ENCODE assay signal across 8 cellular contexts in genomic region chr10:102409604-102410426, GRCh38. TPM values are rescaled to one million over a fixed set of nuclear protein-coding genes. Genes with fewer than 3 reads are reported as not detected.
DNase-seq lines count a peak whose midpoint lies in the region; ATAC-seq and TF ChIP-seq lines count a peak whose summit lies in the region.

No MANE protein-coding gene starts in this region.

- H3K4me3 ChIP-seq in transverse colon = peak overlapping the region; percentile 31 to 65 (median 44)

- peaks cover 29% of the 10 kb centered on the region for H3K4me1 Mint-ChIP-seq in activated CD8-positive, alpha-beta memory T cell treated with anti-CD3 and anti-CD28 coated beads, Interleukin-2, amount 10 ng/mL, durations not matched to agents 7 days and 5 days
- H3K4me1 Mint-ChIP-seq in brain = peaks cover 73% of the 10 kb centered on the region

- no peaks in the 10 kb centered on the region for H3K9me3 Mint-ChIP-seq in activated CD8-positive, alpha-beta memory T cell treated with anti-CD3 and anti-CD28 coated beads, Interleukin-2, amount 10 ng/mL, durations not matched to agents 7 days and 5 days (ENCODE audit: low read depth)
- H3K9me3 Mint-ChIP-seq in brain = peaks cover 0 to 4% (median 0%) of the 10 kb centered on the region in 5 experiments

- TF ChIP-seq CTCF in brain (conservative IDR thresholded peaks at IDR 0.05) = no peak
- no peak for TF ChIP-seq CTCF in transverse colon (IDR thresholded peaks at IDR 0.05)

- no peak for TF ChIP-seq EP300 in transverse colon (IDR thresholded peaks at IDR 0.05; ENCODE audit: low read depth)

- H3K4me3 Mint-ChIP-seq in activated CD8-positive, alpha-beta memory T cell treated with anti-CD3 and anti-CD28 coated beads, Interleukin-2, amount 10 ng/mL, durations not matched to agents 7 days and 5 days = peak overlapping the region; percentile 42
- peak overlapping the region; percentile 81 to 89 (median 83) for H3K4me3 Mint-ChIP-seq in brain

- H3K27me3 ChIP-seq in transverse colon = peaks cover 63% of the 10 kb centered on the region

- intact Hi-C loops in transverse colon (cut with DNase I; ENCODE audit: low total_unique reads) = no loop called here

- no peaks in the 10 kb centered on the region for H3K9me3 ChIP-seq in transverse colon

- H3K36me3 ChIP-seq in transverse colon = no peaks in the 10 kb centered on the region

- no peak for TF ChIP-seq POLR2A in transverse colon (IDR thresholded peaks at IDR 0.05)

- peak overlapping the region; percentile 66 to 99 (median 90) for H3K27ac ChIP-seq in transverse colon

- 32 to 35% methylated on average over 6 to 18 of the region's 24 CpGs for WGBS in transverse colon (ENCODE audit: low coverage in 1 of 2), 2 donors

- no peak for DNase-seq in activated CD8-positive, alpha-beta memory T cell treated with anti-CD3 and anti-CD28 coated beads, Interleukin-2, amount 10 ng/mL, durations not matched to agents 7 days and 5 days
- no peak for DNase-seq in activated CD8-positive, alpha-beta memory T cell treated with anti-CD3 and anti-CD28 coated beads for 24 hours
- DNase-seq in iris pigment epithelial cell (ENCODE audit: low read depth) (peak; percentile 20), transverse colon (no peak), HT-29 (ENCODE audit: low spot score) (no peak), SKM-1 (lab: John Stamatoyannopoulos, UW; ENCODE audit: unreplicated experiment) (no peak)
- no peak for DNase-seq in stimulated activated CD4-positive, alpha-beta T cell treated with anti-CD3 and anti-CD28 coated beads, Interleukin-15, amount 100 ng/mL, for 24 hours

- peaks cover 6 to 21% (median 15%) of the 10 kb centered on the region in 4 donors for H3K4me1 ChIP-seq in transverse colon

- in situ Hi-C loops in transverse colon (cut with MboI; ENCODE audit: low pct_ligation_motif_present in 1 of 4, low pct_unique_long_range_greater_than_20kb in 1 of 4, low sequenced_read_pairs in 3 of 4) = no loop called here

- CTCF ChIA-PET in activated CD8-positive, alpha-beta memory T cell treated with anti-CD3 and anti-CD28 coated beads, Interleukin-2, amount 10 ng/mL, durations not matched to agents 7 days and 5 days (lab: Charles Lee) = interaction anchor here (0.6 to 5.6 kb wide), 9 partner anchors 10 to 291 kb away, joined by 3 to 37 read pairs (median 3); partner anchors contain the start of gene ACTR1A

- no peak for ATAC-seq in activated CD8-positive, alpha-beta memory T cell treated with anti-CD3 and anti-CD28 coated beads, Interleukin-2, amount 10 ng/mL, durations not matched to agents 7 days and 5 days

- no peaks in the 10 kb centered on the region for H3K36me3 Mint-ChIP-seq in activated CD8-positive, alpha-beta memory T cell treated with anti-CD3 and anti-CD28 coated beads, Interleukin-2, amount 10 ng/mL, durations not matched to agents 7 days and 5 days
- H3K36me3 Mint-ChIP-seq in brain = peaks cover 4% of the 10 kb centered on the region

- peak overlapping the region; percentile 21 for H3K27ac Mint-ChIP-seq in activated CD8-positive, alpha-beta memory T cell treated with anti-CD3 and anti-CD28 coated beads, Interleukin-2, amount 10 ng/mL, durations not matched to agents 7 days and 5 days
- H3K27ac Mint-ChIP-seq in brain = peak overlapping the region; percentile 78 to 93 (median 87)

- peaks cover 42% of the 10 kb centered on the region for H3K27me3 Mint-ChIP-seq in activated CD8-positive, alpha-beta memory T cell treated with anti-CD3 and anti-CD28 coated beads, Interleukin-2, amount 10 ng/mL, durations not matched to agents 7 days and 5 days
- peaks cover 10% of the 10 kb centered on the region for H3K27me3 Mint-ChIP-seq in brain

RNA-seq across cellular contexts. Expression of gene PSD, which starts 8.8 kb away (rescaled TPM):
- 1 to 10 TPM; 2.8 to 2.9 TPM for total RNA-seq in activated CD8-positive, alpha-beta memory T cell treated with anti-CD3 and anti-CD28 coated beads, Interleukin-2, amount 10 ng/mL, durations not matched to agents 7 days and 5 days
- 104 TPM for polyA plus RNA-seq in brain (ENCODE audit: insufficient read depth, low read depth, low replicate concordance)
- total RNA-seq in transverse colon = 10 to 100 TPM; 38.9 to 56.1 (median 49.4) TPM
- 0.18 and 0.47 TPM in 2 replicates for total RNA-seq in HT-29 (2014; rRNA removed; shearing (Covaris generic))

RNA-seq across cellular contexts. Expression of gene FBXL15, which starts 10.8 kb away (rescaled TPM):
- total RNA-seq in activated CD8-positive, alpha-beta memory T cell treated with anti-CD3 and anti-CD28 coated beads, Interleukin-2, amount 10 ng/mL, durations not matched to agents 7 days and 5 days = 10 to 100 TPM; 13.5 to 15.2 TPM
- polyA plus RNA-seq in brain (ENCODE audit: insufficient read depth, low read depth, low replicate concordance) = 25.6 TPM
- total RNA-seq in transverse colon = 10 to 100 TPM; 16.7 to 56.3 (median 46.0) TPM
- 25.5 and 49.5 TPM in 2 replicates for total RNA-seq in HT-29 (2014; rRNA removed; shearing (Covaris generic))

RNA-seq across cellular contexts. Expression of gene NFKB2, which starts 14.3 kb away (rescaled TPM):
- 100 to 1,000 TPM in 1 of 2 experiments, 10 to 100 TPM in 1; 78.1 to 199 TPM for total RNA-seq in activated CD8-positive, alpha-beta memory T cell treated with anti-CD3 and anti-CD28 coated beads, Interleukin-2, amount 10 ng/mL, durations not matched to agents 7 days and 5 days
- polyA plus RNA-seq in brain (ENCODE audit: insufficient read depth, low read depth, low replicate concordance) = 6.8 TPM
- total RNA-seq in transverse colon = 10 to 100 TPM in 3 of 4 donors, 1 to 10 TPM in 1; 4.4 to 24.5 (median 17.8) TPM
- total RNA-seq in HT-29 (2014; rRNA removed; shearing (Covaris generic)) = 27.5 and 38.4 TPM in 2 replicates

RNA-seq across cellular contexts. Expression of gene CUEDC2, which starts 22.6 kb away (rescaled TPM):
- 10 to 100 TPM; 73.5 to 78.2 TPM for total RNA-seq in activated CD8-positive, alpha-beta memory T cell treated with anti-CD3 and anti-CD28 coated beads, Interleukin-2, amount 10 ng/mL, durations not matched to agents 7 days and 5 days
- polyA plus RNA-seq in brain (ENCODE audit: insufficient read depth, low read depth, low replicate concordance) = 213 TPM
- total RNA-seq in transverse colon = 10 to 100 TPM in 3 of 4 donors, 1 to 10 TPM in 1; 5.2 to 35.2 (median 33.5) TPM
- total RNA-seq in HT-29 (2014; rRNA removed; shearing (Covaris generic)) = 37.0 and 38.6 TPM in 2 replicates

RNA-seq across cellular contexts. Expression of gene C10orf95, which starts 41.5 kb away (rescaled TPM):
- under 1 TPM in 1 of 2 experiments, not detected in 1; 0.35 TPM for total RNA-seq in activated CD8-positive, alpha-beta memory T cell treated with anti-CD3 and anti-CD28 coated beads, Interleukin-2, amount 10 ng/mL, durations not matched to agents 7 days and 5 days
- 0.53 TPM for polyA plus RNA-seq in brain (ENCODE audit: insufficient read depth, low read depth, low replicate concordance)
- total RNA-seq in transverse colon = 10 to 100 TPM in 1 of 4 donors, 1 to 10 TPM in 1, under 1 TPM in 2; 0.48 to 34.4 (median 1.1) TPM
- 4.5 and 11.7 TPM in 2 replicates for total RNA-seq in HT-29 (2014; rRNA removed; shearing (Covaris generic))

Comparison
In these comparisons a context has a peak if more than half of its experiments do, and no peak if none do; other contexts are left out.
1. RNA of gene PSD, which starts 8.8 kb away (total RNA-seq): 38.9 to 56.1 TPM in transverse colon; 2.8 to 2.9 TPM in activated CD8-positive, alpha-beta memory T cell treated with anti-CD3 and anti-CD28 coated beads, Interleukin-2, amount 10 ng/mL, durations not matched to agents 7 days and 5 days and 0.18 to 0.47 TPM in HT-29; every median in the first group is over 10 times any median in the second.